In genomic region chr4:3874525-3875110, GRCh38 we compare ENCODE assay signal across 21 cellular contexts.
DNase-seq lines count a peak whose midpoint lies in the region; ATAC-seq and TF ChIP-seq lines count a peak whose summit lies in the region.
"Had no signal": no experiment of that assay in that cellular context is flagged by ENCODE, and none has a peak within 500 bp of the region (broad histone marks: within the 10 kb centered on the region; RNA-seq: fewer than 3 reads in every experiment).

No MANE protein-coding gene starts in this region.

- TF ChIP-seq CTCF in RWPE2 (IDR thresholded peaks at IDR 0.05; ENCODE audit: poor library complexity, severe bottlenecking) (no peak), glutamatergic neuron (IDR thresholded peaks at IDR 0.05; ENCODE audit: partially characterized antibody, unreplicated experiment) (no peak), sigmoid colon (IDR thresholded peaks at IDR 0.05) (no peak)

- peaks cover 71% of the 10 kb centered on the region for H3K27me3 ChIP-seq in RWPE2 (ENCODE audit: insufficient read depth, poor library complexity, severe bottlenecking)
- H3K27me3 ChIP-seq in sigmoid colon, result peaks cover 13 to 92% (median 60%) of the 10 kb centered on the region in 3 donors

- H3K27ac ChIP-seq in RWPE2 (ENCODE audit: poor library complexity, severe bottlenecking) (no peak overlapping the region), sigmoid colon (no peak overlapping the region), substantia nigra (ENCODE audit: low read depth, low read length, poor library complexity, severe bottlenecking) (no peak overlapping the region)
- H3K27ac ChIP-seq: GM23248, SJCRH30 had no signal

- peak; percentile 5 for DNase-seq in activated naive CD8-positive, alpha-beta T cell treated with anti-CD3 and anti-CD28 coated beads, Interleukin-2, amount 10 ng/mL, durations not matched to agents 7 days and 5 days
- no peak for DNase-seq in activated naive CD8-positive, alpha-beta T cell treated with anti-CD3 and anti-CD28 coated beads for 36 hours
- DNase-seq in RWPE2 (ENCODE audit: low spot score) (peak; percentile 14), glutamatergic neuron (peak; percentile 2), sigmoid colon (peak; percentile 24), substantia nigra (lab: John Stamatoyannopoulos, UW) (no peak), NCI-H446 treated with DMSO at 0.1 percent for 48 hours (lab: John Stamatoyannopoulos, UW) (no peak)
- DNase-seq: CD4-positive, CD25-positive, alpha-beta regulatory T cell; GM23248; HCEC 1CT; KG1; NCI-H1105; NCI-H146; NCI-H2029; NCI-H2227 treated with DMSO at 0.1 percent for 48 hours; NCI-H524; NCI-H774; NK-92 treated with Interleukin-12 subunit alpha and Interleukin-12 subunit beta, amount 100 ng/mL, for 24 hours; SJCRH30 had no signal

- WGBS in sigmoid colon, 2 donors, result 60 to 69% methylated on average over 11 of the region's 11 CpGs

- H3K36me3 ChIP-seq in RWPE2 (ENCODE audit: low read depth) (no peaks in the 10 kb centered on the region), sigmoid colon (no peaks in the 10 kb centered on the region)
- H3K36me3 ChIP-seq: SJCRH30 had no signal

- H3K9me3 ChIP-seq in RWPE2 (ENCODE audit: severe bottlenecking), result peaks cover 7% of the 10 kb centered on the region
- peaks cover 0 to 4% (median 1%) of the 10 kb centered on the region in 4 donors for H3K9me3 ChIP-seq in sigmoid colon
- H3K9me3 ChIP-seq: SJCRH30 had no signal

- peaks cover 5% of the 10 kb centered on the region for H3K9me3 Mint-ChIP-seq in activated naive CD8-positive, alpha-beta T cell treated with anti-CD3 and anti-CD28 coated beads, Interleukin-2, amount 10 ng/mL, durations not matched to agents 7 days and 5 days
- H3K9me3 Mint-ChIP-seq in activated naive CD8-positive, alpha-beta T cell treated with anti-CD3 and anti-CD28 coated beads for 36 hours, result peaks cover 10% of the 10 kb centered on the region
- H3K9me3 Mint-ChIP-seq in glutamatergic neuron (ENCODE audit: unreplicated experiment), result peaks cover 5% of the 10 kb centered on the region

- no peaks in the 10 kb centered on the region for H3K36me3 Mint-ChIP-seq in activated naive CD8-positive, alpha-beta T cell treated with anti-CD3 and anti-CD28 coated beads, Interleukin-2, amount 10 ng/mL, durations not matched to agents 7 days and 5 days
- no peaks in the 10 kb centered on the region for H3K36me3 Mint-ChIP-seq in activated naive CD8-positive, alpha-beta T cell treated with anti-CD3 and anti-CD28 coated beads for 36 hours
- peaks cover 16% of the 10 kb centered on the region for H3K36me3 Mint-ChIP-seq in glutamatergic neuron (ENCODE audit: unreplicated experiment)

- intact Hi-C loops in sigmoid colon (cut with DNase I), result no loop called here

- no peak for ATAC-seq in activated naive CD8-positive, alpha-beta T cell treated with anti-CD3 and anti-CD28 coated beads, Interleukin-2, amount 10 ng/mL, durations not matched to agents 7 days and 5 days (ENCODE audit: low read depth)
- ATAC-seq in RWPE2 (ENCODE audit: low read depth) (no peak), GM21515 (IDR thresholded peaks at IDR 0.05; ENCODE audit: unreplicated experiment) (no peak)

- H3K4me3 ChIP-seq in RWPE2 (ENCODE audit: severe bottlenecking) (no peak overlapping the region), sigmoid colon (no peak overlapping the region)
- H3K4me3 ChIP-seq: GM23248, SJCRH30 had no signal

- H3K27me3 Mint-ChIP-seq in activated naive CD8-positive, alpha-beta T cell treated with anti-CD3 and anti-CD28 coated beads, Interleukin-2, amount 10 ng/mL, durations not matched to agents 7 days and 5 days, result peaks cover 60% of the 10 kb centered on the region
- H3K27me3 Mint-ChIP-seq in activated naive CD8-positive, alpha-beta T cell treated with anti-CD3 and anti-CD28 coated beads for 36 hours, result peaks cover 74% of the 10 kb centered on the region
- H3K27me3 Mint-ChIP-seq in glutamatergic neuron (ENCODE audit: unreplicated experiment), result peaks cover 12% of the 10 kb centered on the region

- H3K4me1 ChIP-seq in RWPE2 (ENCODE audit: insufficient read depth, poor library complexity, severe bottlenecking) (no peaks in the 10 kb centered on the region), sigmoid colon (peaks cover 0 to 5% (median 0%) of the 10 kb centered on the region in 4 donors)
- H3K4me1 ChIP-seq: SJCRH30 had no signal

- no peak overlapping the region for H3K4me3 Mint-ChIP-seq in activated naive CD8-positive, alpha-beta T cell treated with anti-CD3 and anti-CD28 coated beads, Interleukin-2, amount 10 ng/mL, durations not matched to agents 7 days and 5 days
- no peak overlapping the region for H3K4me3 Mint-ChIP-seq in activated naive CD8-positive, alpha-beta T cell treated with anti-CD3 and anti-CD28 coated beads for 36 hours
- H3K4me3 Mint-ChIP-seq in glutamatergic neuron (ENCODE audit: unreplicated experiment), result no peak overlapping the region
- H3K4me3 Mint-ChIP-seq: B cell; CD4-positive, CD25-positive, alpha-beta regulatory T cell had no signal

- TF ChIP-seq POLR2A in sigmoid colon (IDR thresholded peaks at IDR 0.05), result no peak

- POLR2A ChIA-PET in activated naive CD8-positive, alpha-beta T cell treated with anti-CD3 and anti-CD28 coated beads, Interleukin-2, amount 10 ng/mL, durations not matched to agents 7 days and 5 days (lab: Charles Lee), result no interaction called here

- no peak for TF ChIP-seq EP300 in sigmoid colon (IDR thresholded peaks at IDR 0.05)

- no peak overlapping the region for H3K27ac Mint-ChIP-seq in activated naive CD8-positive, alpha-beta T cell treated with anti-CD3 and anti-CD28 coated beads, Interleukin-2, amount 10 ng/mL, durations not matched to agents 7 days and 5 days
- H3K27ac Mint-ChIP-seq in activated naive CD8-positive, alpha-beta T cell treated with anti-CD3 and anti-CD28 coated beads for 36 hours, result no peak overlapping the region
- H3K27ac Mint-ChIP-seq in glutamatergic neuron (ENCODE audit: unreplicated experiment), result no peak overlapping the region
- H3K27ac Mint-ChIP-seq: B cell had no signal

- H3K4me1 Mint-ChIP-seq in activated naive CD8-positive, alpha-beta T cell treated with anti-CD3 and anti-CD28 coated beads, Interleukin-2, amount 10 ng/mL, durations not matched to agents 7 days and 5 days, result peaks cover 9% of the 10 kb centered on the region
- H3K4me1 Mint-ChIP-seq in activated naive CD8-positive, alpha-beta T cell treated with anti-CD3 and anti-CD28 coated beads for 36 hours, result peaks cover 3% of the 10 kb centered on the region
- peaks cover 6% of the 10 kb centered on the region for H3K4me1 Mint-ChIP-seq in glutamatergic neuron (ENCODE audit: low read depth, unreplicated experiment)

Comparison
In these comparisons a context has a peak if more than half of its experiments do, and no peak if none do; other contexts are left out.
1. DNase-seq: peak in activated naive CD8-positive, alpha-beta T cell treated with anti-CD3 and anti-CD28 coated beads, Interleukin-2, amount 10 ng/mL, durations not matched to agents 7 days and 5 days (single experiment), RWPE2 (single experiment), glutamatergic neuron (single experiment) and sigmoid colon (single experiment); none in activated naive CD8-positive, alpha-beta T cell treated with anti-CD3 and anti-CD28 coated beads for 36 hours (single experiment), substantia nigra (0 of 49) and NCI-H446 treated with DMSO at 0.1 percent for 48 hours (single experiment).